Comparison of ENCODE assay signal across 21 cellular contexts in genomic region chr13:20927858-20928257, GRCh38. TPM values are rescaled to one million over a fixed set of nuclear protein-coding genes. Genes with fewer than 3 reads are reported as not detected.
DNase-seq lines count a peak whose midpoint lies in the region; ATAC-seq, FAIRE-seq and TF ChIP-seq lines count a peak whose summit lies in the region.
"Had no signal": no experiment of that assay in that cellular context is flagged by ENCODE, and none has a peak within 500 bp of the region (broad histone marks: within the 10 kb centered on the region; RNA-seq: fewer than 3 reads in every experiment).

No MANE protein-coding gene starts in this region.

- peaks cover 6% of the 10 kb centered on the region; the same call in 1 of the 2 replicates for H3K4me1 Mint-ChIP-seq in WTC11
- H3K4me1 Mint-ChIP-seq: CD4-positive, alpha-beta memory T cell had no signal

- CTCF ChIA-PET in WTC11 (lab: Charles Lee) = interaction anchor here (1.4 to 4.4 kb wide), 2 partner anchors 16 to 435 kb away, joined by 4 to 33 read pairs; no protein-coding TSS in a partner anchor

- H3K36me3 ChIP-seq in small intestine (ENCODE audit: control insufficient read depth in 2 of 2, insufficient read depth in 2 of 2, low read length in 2 of 2) = no peaks in the 10 kb centered on the region

- no peaks in the 10 kb centered on the region for H3K36me3 Mint-ChIP-seq in WTC11
- H3K36me3 Mint-ChIP-seq: CD4-positive, alpha-beta memory T cell had no signal

- no peak for DNase-seq in WTC11 (ENCODE audit: low spot score)
- DNase-seq in frontal cortex (ENCODE audit: low spot score in 2 of 2) = no peak
- no peak for DNase-seq in small intestine
- no peak for DNase-seq in SIG-M5 (lab: John Stamatoyannopoulos, UW)
- DNase-seq in NCI-H82 (lab: John Stamatoyannopoulos, UW) = no peak
- no peak for DNase-seq in inferior parietal cortex (ENCODE audit: extremely low spot score)
- DNase-seq: 8988T; C1 segment of cervical spinal cord; Calu3; CD4-positive, alpha-beta memory T cell; COR-L47; DMS153; DND-41; GDM1; GM23248; H7; HCEC 1CT had no signal

- H3K4me1 ChIP-seq in small intestine (ENCODE audit: control insufficient read depth in 2 of 2, insufficient read depth in 1 of 2, low read depth in 1 of 2, low read length in 1 of 2) = no peaks in the 10 kb centered on the region

- no peak for TF ChIP-seq CTCF in WTC11 (IDR thresholded peaks at IDR 0.05)

- no peak overlapping the region for H3K27ac ChIP-seq in small intestine (ENCODE audit: low read depth in 1 of 2, low read length in 1 of 2)
- H3K27ac ChIP-seq: GM23248 had no signal

- POLR2A ChIA-PET in WTC11 (lab: Charles Lee) = no interaction called here

- no peaks in the 10 kb centered on the region for H3K9me3 Mint-ChIP-seq in WTC11
- H3K9me3 Mint-ChIP-seq: CD4-positive, alpha-beta memory T cell had no signal

- no peak overlapping the region for H3K27ac Mint-ChIP-seq in WTC11
- H3K27ac Mint-ChIP-seq: CD4-positive, alpha-beta memory T cell had no signal

- H3K27me3 Mint-ChIP-seq in WTC11 (ENCODE audit: low read depth) = no peaks in the 10 kb centered on the region
- H3K27me3 Mint-ChIP-seq: CD4-positive, alpha-beta memory T cell had no signal

- H3K4me3 ChIP-seq in small intestine (ENCODE audit: low read depth in 1 of 2, low read length in 2 of 2) = no peak overlapping the region
- H3K4me3 ChIP-seq: GM12878, GM23248 had no signal

- ATAC-seq in WTC11 = no peak
- ATAC-seq: GM12878 had no signal

- H3K27me3 ChIP-seq in small intestine (ENCODE audit: control insufficient read depth in 2 of 2, insufficient read depth in 2 of 2, low read length in 2 of 2) = no peaks in the 10 kb centered on the region

- FAIRE-seq in G401.6 (lab: Jason Lieb, UNC) = peak; percentile 95
- peak; percentile 99 for FAIRE-seq in frontal cortex (lab: Jason Lieb, UNC)
- FAIRE-seq in small intestine (lab: Jason Lieb, UNC) = peak; percentile 23
- FAIRE-seq: GM12878, GM18507, H1 had no signal

- no peak overlapping the region for H3K4me3 Mint-ChIP-seq in WTC11
- H3K4me3 Mint-ChIP-seq: CD4-positive, alpha-beta memory T cell had no signal

- 38 to 51% (median 47%) methylated on average over 2 of the region's 2 CpGs for WGBS in small intestine, 3 donors

- no peaks in the 10 kb centered on the region for H3K9me3 ChIP-seq in small intestine (ENCODE audit: control insufficient read depth, low read depth)

TF ChIP-seq in WTC11, 78 proteins besides CTCF, POLR2A, EP300 and RAD21:
- TF ChIP-seq CDX4 (CRISPR knock-in tag; IDR thresholded peaks at IDR 0.05; ENCODE audit: borderline replicate concordance) (no peak), AFF4 (CRISPR knock-in tag; IDR thresholded peaks at IDR 0.05; ENCODE audit: borderline replicate concordance) (no peak), HMGA2 (CRISPR knock-in tag; IDR thresholded peaks at IDR 0.05) (peak; percentile 99)

RNA-seq across cellular contexts. Expression of gene XPO4, which starts 25.3 kb away (rescaled TPM):
- total RNA-seq in WTC11 (2021) (32.2 to 34.9 TPM (median 33.8 TPM) in 3 replicates), frontal cortex (24.5 TPM)
- 1 to 10 TPM; 1.3 to 4.6 (median 1.4) TPM for polyA plus RNA-seq in small intestine
